Comparison of ENCODE assay signal across 33 cellular contexts in genomic region chr17:53319947-53320346, GRCh38.
"Had no signal": no experiment of that assay in that cellular context is flagged by ENCODE, and none has a peak within 500 bp of the region (broad histone marks: within the 10 kb centered on the region; RNA-seq: fewer than 3 reads in every experiment).

No MANE protein-coding gene starts in this region.

- DNase-seq: activated effector memory CD4-positive, alpha-beta T cell treated with anti-CD3 and anti-CD28 coated beads, Interleukin-2, amount 50 U/mL, for 16 hours; activated effector memory CD4-positive, alpha-beta T cell treated with Interleukin-2 at 50 U/mL for 16 hours; activated gamma-delta T cell; activated gamma-delta T cell treated with Interleukin-2 at 50 U/mL for 16 hours; activated naive CD4-positive, alpha-beta T cell; activated naive CD4-positive, alpha-beta T cell treated with anti-CD3 and anti-CD28 coated beads for 36 hours; activated naive CD4-positive, alpha-beta T cell treated with anti-CD3 and anti-CD28 coated beads, Interleukin-2, amount 10 ng/mL, durations not matched to agents 7 days and 5 days; activated naive CD4-positive, alpha-beta T cell treated with anti-CD3 and anti-CD28 coated beads, Interleukin-2, amount 50 U/mL, for 16 hours; activated naive CD4-positive, alpha-beta T cell treated with Interleukin-2 at 50 U/mL for 16 hours; activated naive CD8-positive, alpha-beta T cell treated with anti-CD3 and anti-CD28 coated beads for 36 hours; activated naive CD8-positive, alpha-beta T cell treated with anti-CD3 and anti-CD28 coated beads, Interleukin-2, amount 10 ng/mL, durations not matched to agents 7 days and 5 days; activated naive CD8-positive, alpha-beta T cell treated with anti-CD3 and anti-CD28 coated beads, Interleukin-2, amount 50 U/mL, for 24 hours; activated T-cell treated with anti-CD3 and anti-CD28 coated beads, Interleukin-2, amount 50 U/mL, for 24 hours; activated T-cell treated with anti-CD3 and anti-CD28 coated beads, Interleukin-2, amount 50 U/mL, for 4 hours; activated T-cell treated with anti-CD3 and anti-CD28 coated beads, Interleukin-2, amount 50 U/mL, for 48 hours; activated T-cell treated with anti-CD3 and anti-CD28 coated beads, Interleukin-2, amount 50 U/mL, for 72 hours; adrenal gland; amniotic stem cell; amygdala; anterior cingulate cortex; aorta; body of pancreas; brain microvascular endothelial cell; caudate nucleus; central memory CD4-positive, alpha-beta T cell; cerebellar nuclear complex had no signal

- H3K36me3 ChIP-seq: adrenal gland, ascending aorta, brain microvascular endothelial cell, breast epithelium, cardiac muscle cell had no signal

- H3K27ac ChIP-seq: adrenal gland, ascending aorta, body of pancreas, brain microvascular endothelial cell, breast epithelium, cardiac muscle cell had no signal

- FAIRE-seq: astrocyte, bronchial epithelial cell had no signal

- H3K4me1 ChIP-seq: adrenal gland, ascending aorta, body of pancreas, breast epithelium had no signal

- H3K9me3 ChIP-seq: ascending aorta, body of pancreas had no signal

- H3K4me3 ChIP-seq: adrenal gland, ascending aorta, body of pancreas, breast epithelium, cardiac muscle cell had no signal

- ATAC-seq: activated naive CD4-positive, alpha-beta T cell treated with anti-CD3 and anti-CD28 coated beads, Interleukin-2, amount 50 U/mL, for 72 hours; activated naive CD8-positive, alpha-beta T cell treated with anti-CD3 and anti-CD28 coated beads, Interleukin-2, amount 50 U/mL, for 24 hours; activated T-cell treated with anti-CD3 and anti-CD28 coated beads, Interleukin-2, amount 50 U/mL, for 4 hours; activated T-cell treated with anti-CD3 and anti-CD28 coated beads, Interleukin-2, amount 50 U/mL, for 72 hours; activated T-helper 17 cell treated with anti-CD3 and anti-CD28 coated beads, Interleukin-2, amount 50 U/mL, for 72 hours; body of pancreas had no signal

- H3K27me3 ChIP-seq: adrenal gland, ascending aorta, body of pancreas, brain microvascular endothelial cell, breast epithelium, cardiac muscle cell had no signal
